22 cellular contexts compared by ENCODE assay signal in the genomic region with DNA sequence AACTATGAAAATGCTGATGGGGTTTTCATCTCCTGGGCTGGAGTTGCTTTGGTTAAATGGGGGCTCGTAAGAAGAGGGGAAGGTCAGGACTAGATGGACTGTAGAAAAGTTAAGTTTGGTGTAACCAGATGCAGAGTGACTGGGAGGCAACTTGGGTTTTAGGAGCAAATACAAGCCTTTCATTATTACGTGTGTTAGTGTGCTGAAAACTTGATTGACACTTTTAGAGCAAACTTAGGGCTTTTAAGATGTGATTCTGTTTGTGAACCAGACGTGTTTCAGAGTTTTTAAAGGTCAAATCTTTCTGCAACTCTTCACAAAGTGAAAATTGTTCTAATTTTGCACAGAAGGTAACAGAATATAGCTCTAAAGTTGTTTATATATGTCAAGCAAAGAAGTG.
"Had no signal": no experiment of that assay in that cellular context is flagged by ENCODE, and none has a peak within 500 bp of the region (broad histone marks: within the 10 kb centered on the region; RNA-seq: fewer than 3 reads in every experiment).

No MANE protein-coding gene starts in this region.

- ATAC-seq: mucosa of descending colon; natural killer cell treated with Interleukin-12 subunit alpha and Interleukin-12 subunit beta and Interleukin-15 and Interleukin-18, amount 100 ng/mL, for 72 hours; sciatic nerve; stimulated activated effector memory CD8-positive, alpha-beta T cell treated with anti-CD3 and anti-CD28 coated beads, Interleukin-12 subunit alpha, Interleukin-12 subunit beta, amount 100 ng/mL, for 72 hours had no signal

- H3K4me1 Mint-ChIP-seq: naive B cell had no signal

- H3K9me3 ChIP-seq: mucosa of descending colon, prostate gland, right atrium auricular region, stomach, thyroid gland had no signal

- DNase-seq: dorsolateral prefrontal cortex; effector CD4-positive, alpha-beta T cell; head of caudate nucleus; mesenchymal stem cell; mucosa of descending colon; naive B cell; stimulated activated CD4-positive, alpha-beta T cell treated with anti-CD3 and anti-CD28 coated beads, Interleukin-2, amount 100 ng/mL, for 24 hours; stimulated activated CD4-positive, alpha-beta T cell treated with anti-CD3 and anti-CD28 coated beads, Interleukin-4, amount 100 ng/mL, for 24 hours; stimulated activated naive CD4-positive, alpha-beta T cell treated with Interleukin-2 at 50 U/mL for 16 hours; stomach; thyroid gland; trophoblast cell had no signal

- H3K4me3 ChIP-seq: dorsolateral prefrontal cortex, lung, mucosa of descending colon, neural progenitor cell, prostate gland, right atrium auricular region, stomach, thyroid gland had no signal

- H3K36me3 ChIP-seq: neural progenitor cell, prostate gland, right atrium auricular region, stomach, thyroid gland had no signal

- H3K4me1 ChIP-seq: prostate gland, stomach had no signal

- H3K4me3 Mint-ChIP-seq: mesothelial cell of epicardium; naive B cell; natural killer cell treated with Interleukin-12 subunit alpha and Interleukin-12 subunit beta and Interleukin-15 and Interleukin-18, amount 100 ng/mL, for 72 hours; neural progenitor cell; stimulated activated effector memory CD8-positive, alpha-beta T cell treated with anti-CD3 and anti-CD28 coated beads, Interleukin-12 subunit alpha, Interleukin-12 subunit beta, amount 100 ng/mL, for 72 hours had no signal

- H3K27ac Mint-ChIP-seq: mesothelial cell of epicardium; naive B cell; natural killer cell treated with Interleukin-12 subunit alpha and Interleukin-12 subunit beta and Interleukin-15 and Interleukin-18, amount 100 ng/mL, for 72 hours; neural progenitor cell; stimulated activated effector memory CD8-positive, alpha-beta T cell treated with anti-CD3 and anti-CD28 coated beads, Interleukin-12 subunit alpha, Interleukin-12 subunit beta, amount 100 ng/mL, for 72 hours had no signal

- H3K4me2 ChIP-seq: neural progenitor cell had no signal

- H2AFZ ChIP-seq: neural progenitor cell had no signal

- H3K27me3 ChIP-seq: neural progenitor cell, right atrium auricular region, thyroid gland had no signal

- H3K36me3 Mint-ChIP-seq: mesothelial cell of epicardium; naive B cell; natural killer cell treated with Interleukin-12 subunit alpha and Interleukin-12 subunit beta and Interleukin-15 and Interleukin-18, amount 100 ng/mL, for 72 hours; neural progenitor cell had no signal

- H3K9ac ChIP-seq: neural progenitor cell had no signal

- H3K9me3 Mint-ChIP-seq: mesothelial cell of epicardium; natural killer cell treated with Interleukin-12 subunit alpha and Interleukin-12 subunit beta and Interleukin-15 and Interleukin-18, amount 100 ng/mL, for 72 hours; neural progenitor cell; stimulated activated effector memory CD8-positive, alpha-beta T cell treated with anti-CD3 and anti-CD28 coated beads, Interleukin-12 subunit alpha, Interleukin-12 subunit beta, amount 100 ng/mL, for 72 hours had no signal

- FAIRE-seq: frontal cortex, keratinocyte had no signal

- H3K27ac ChIP-seq: dorsolateral prefrontal cortex, neural progenitor cell, prostate gland, right atrium auricular region, stomach, thyroid gland had no signal
